Comparison of ENCODE assay signal across 8 cellular contexts in genomic region chr16:57628782-57629181, GRCh38. TPM values are rescaled to one million over a fixed set of nuclear protein-coding genes. Genes with fewer than 3 reads are reported as not detected.
DNase-seq lines count a peak whose midpoint lies in the region; ATAC-seq, FAIRE-seq and TF ChIP-seq lines count a peak whose summit lies in the region.

No MANE protein-coding gene starts in this region.

- ATAC-seq in activated T-helper 17 cell treated with anti-CD3 and anti-CD28 coated beads, Interleukin-2, amount 50 U/mL, for 72 hours (replicated peaks), result no peak
- ATAC-seq in HG02588 (IDR thresholded peaks at IDR 0.05; ENCODE audit: unreplicated experiment) (no peak), HG03039 (IDR thresholded peaks at IDR 0.05; ENCODE audit: unreplicated experiment) (no peak)

- TF ChIP-seq POLR2A in GM12891 (IDR thresholded peaks at IDR 0.05; ENCODE audit: low read depth, low read length), result no peak

- H3K4me1 Mint-ChIP-seq in activated T-helper 17 cell treated with anti-CD3 and anti-CD28 coated beads, Interleukin-2, amount 50 U/mL, for 72 hours, result peaks cover 20% of the 10 kb centered on the region

- no peaks in the 10 kb centered on the region for H3K9me3 Mint-ChIP-seq in activated T-helper 17 cell treated with anti-CD3 and anti-CD28 coated beads, Interleukin-2, amount 50 U/mL, for 72 hours

- DNase-seq in GM12891 (ENCODE audit: insufficient read length, low spot score), result no peak
- DNase-seq in foreskin fibroblast, result no peak
- no peak for DNase-seq in retinal pigment epithelial cell (ENCODE audit: low read depth)
- no peak for DNase-seq in H4 (ENCODE audit: low spot score)
- no peak for DNase-seq in SKM-1 (lab: John Stamatoyannopoulos, UW; ENCODE audit: unreplicated experiment)

- peaks cover 4% of the 10 kb centered on the region for H3K36me3 Mint-ChIP-seq in activated T-helper 17 cell treated with anti-CD3 and anti-CD28 coated beads, Interleukin-2, amount 50 U/mL, for 72 hours (ENCODE audit: low read depth)

- peak overlapping the region; percentile 74 for H3K27ac Mint-ChIP-seq in activated T-helper 17 cell treated with anti-CD3 and anti-CD28 coated beads, Interleukin-2, amount 50 U/mL, for 72 hours

- peaks cover 26% of the 10 kb centered on the region for H3K27me3 Mint-ChIP-seq in activated T-helper 17 cell treated with anti-CD3 and anti-CD28 coated beads, Interleukin-2, amount 50 U/mL, for 72 hours

- peak; percentile 66 for FAIRE-seq in GM12891 (lab: Jason Lieb, UNC)

- peak overlapping the region; percentile 67 for H3K4me3 Mint-ChIP-seq in activated T-helper 17 cell treated with anti-CD3 and anti-CD28 coated beads, Interleukin-2, amount 50 U/mL, for 72 hours

- TF ChIP-seq CTCF in foreskin fibroblast (IDR thresholded peaks at IDR 0.05; ENCODE audit: low read depth, low read length) (no peak), retinal pigment epithelial cell (conservative IDR thresholded peaks at IDR 0.05; ENCODE audit: low read depth, low read length) (no peak)

- H3K4me3 ChIP-seq in foreskin fibroblast (ENCODE audit: low read depth in 1 of 2, low read length in 2 of 2), result peak overlapping the region; percentile 25 to 52
- peak overlapping the region; percentile 38 for H3K4me3 ChIP-seq in retinal pigment epithelial cell (ENCODE audit: low read length)

TF ChIP-seq in GM12891, 5 proteins besides CTCF, POLR2A, EP300 and RAD21:
- TF ChIP-seq POU2F2 (IDR thresholded peaks at IDR 0.05; ENCODE audit: low read depth, low read length), result no peak

RNA-seq across cellular contexts. Expression of gene ADGRG1, which starts 0.4 kb away (rescaled TPM):
- polyA plus RNA-seq in GM12891 (2012; ENCODE audit: low read depth, missing spikeins), result 1.1 TPM
- 10 to 100 TPM; 10.7 to 34.3 TPM for total RNA-seq in activated T-helper 17 cell treated with anti-CD3 and anti-CD28 coated beads, Interleukin-2, amount 50 U/mL, for 72 hours
- 1.2 and 1.3 TPM in 2 replicates for total RNA-seq in H4 (2014; rRNA removed; shearing (Covaris generic))

RNA-seq across cellular contexts. Expression of gene ADGRG3, which starts 39.3 kb away (rescaled TPM):
- not detected for polyA plus RNA-seq in GM12891 (2012; ENCODE audit: low read depth, missing spikeins)
- not detected for total RNA-seq in activated T-helper 17 cell treated with anti-CD3 and anti-CD28 coated beads, Interleukin-2, amount 50 U/mL, for 72 hours
- not detected in 2 replicates for total RNA-seq in H4 (2014; rRNA removed; shearing (Covaris generic))
